In the genomic region with DNA sequence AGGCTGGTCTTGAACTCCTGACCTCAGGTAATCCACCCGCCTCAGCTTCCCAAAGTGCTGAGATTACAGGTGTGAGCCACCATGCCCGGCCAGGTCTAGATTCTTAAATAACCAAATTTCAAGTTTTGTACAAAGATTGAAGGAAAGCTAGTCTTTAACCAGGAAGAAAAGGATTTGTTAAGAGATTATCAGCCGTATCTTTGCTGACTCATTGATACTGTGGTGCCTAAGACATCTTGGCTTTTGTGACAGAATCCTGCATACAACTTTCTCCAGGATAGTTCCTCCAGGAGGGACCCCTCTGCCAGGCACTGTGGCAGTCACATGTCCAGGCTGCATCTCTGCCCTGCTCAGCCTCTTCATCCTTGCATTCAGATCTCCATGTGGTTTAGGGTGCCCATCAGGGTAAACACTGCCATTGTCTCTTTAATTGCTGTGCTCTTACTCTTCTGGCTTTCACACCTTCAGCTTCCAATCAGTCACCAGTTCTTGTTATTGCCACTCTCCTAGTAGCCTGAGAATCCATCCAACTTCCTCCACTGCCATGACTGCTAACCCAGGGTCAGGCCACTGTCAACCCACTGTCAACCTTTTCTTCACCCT, we compare ENCODE assay signal across 1 cellular context.
TF ChIP-seq lines count a peak whose summit lies in the region.

No MANE protein-coding gene starts in this region.

TF ChIP-seq in K562, 482 proteins besides CTCF, POLR2A, EP300 and RAD21 (continued from another document and continues in another):
- TF ChIP-seq, protein P1, sequence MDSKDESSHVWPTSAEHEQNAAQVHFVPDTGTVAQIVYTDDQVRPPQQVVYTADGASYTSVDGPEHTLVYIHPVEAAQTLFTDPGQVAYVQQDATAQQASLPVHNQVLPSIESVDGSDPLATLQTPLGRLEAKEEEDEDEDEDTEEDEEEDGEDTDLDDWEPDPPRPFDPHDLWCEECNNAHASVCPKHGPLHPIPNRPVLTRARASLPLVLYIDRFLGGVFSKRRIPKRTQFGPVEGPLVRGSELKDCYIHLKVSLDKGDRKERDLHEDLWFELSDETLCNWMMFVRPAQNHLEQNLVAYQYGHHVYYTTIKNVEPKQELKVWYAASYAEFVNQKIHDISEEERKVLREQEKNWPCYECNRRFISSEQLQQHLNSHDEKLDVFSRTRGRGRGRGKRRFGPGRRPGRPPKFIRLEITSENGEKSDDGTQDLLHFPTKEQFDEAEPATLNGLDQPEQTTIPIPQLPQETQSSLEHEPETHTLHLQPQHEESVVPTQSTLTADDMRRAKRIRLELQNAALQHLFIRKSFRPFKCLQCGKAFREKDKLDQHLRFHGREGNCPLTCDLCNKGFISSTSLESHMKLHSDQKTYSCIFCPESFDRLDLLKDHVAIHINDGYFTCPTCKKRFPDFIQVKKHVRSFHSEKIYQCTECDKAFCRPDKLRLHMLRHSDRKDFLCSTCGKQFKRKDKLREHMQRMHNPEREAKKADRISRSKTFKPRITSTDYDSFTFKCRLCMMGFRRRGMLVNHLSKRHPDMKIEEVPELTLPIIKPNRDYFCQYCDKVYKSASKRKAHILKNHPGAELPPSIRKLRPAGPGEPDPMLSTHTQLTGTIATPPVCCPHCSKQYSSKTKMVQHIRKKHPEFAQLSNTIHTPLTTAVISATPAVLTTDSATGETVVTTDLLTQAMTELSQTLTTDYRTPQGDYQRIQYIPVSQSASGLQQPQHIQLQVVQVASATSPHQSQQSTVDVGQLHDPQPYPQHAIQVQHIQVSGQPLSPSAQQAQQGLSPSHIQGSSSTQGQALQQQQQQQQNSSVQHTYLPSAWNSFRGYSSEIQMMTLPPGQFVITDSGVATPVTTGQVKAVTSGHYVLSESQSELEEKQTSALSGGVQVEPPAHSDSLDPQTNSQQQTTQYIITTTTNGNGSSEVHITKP (IDR thresholded peaks at IDR 0.05; ENCODE audit: partially characterized antibody) = no peak
- TF ChIP-seq MAFF (IDR thresholded peaks at IDR 0.05; ENCODE audit: low read length) = peak; percentile 83
- no peak for TF ChIP-seq ELF2 (CRISPR knock-in tag; IDR thresholded peaks at IDR 0.05)
- peak; percentile 44; the same call in 1 of the 2 replicates for TF ChIP-seq BACH1 (tag; IDR thresholded peaks at IDR 0.05)
- TF ChIP-seq FIP1L1 (IDR thresholded peaks at IDR 0.05; ENCODE audit: low read depth, low read length, poor library complexity, severe bottlenecking) = no peak
- no peak for TF ChIP-seq DACH1 (IDR thresholded peaks at IDR 0.05; ENCODE audit: partially characterized antibody)
- TF ChIP-seq PPARD (CRISPR knock-in tag; IDR thresholded peaks at IDR 0.05) = no peak
- TF ChIP-seq SMC3 (conservative IDR thresholded peaks at IDR 0.05; ENCODE audit: insufficient read depth, low read depth, low read length) = no peak
- TF ChIP-seq, protein P2, sequence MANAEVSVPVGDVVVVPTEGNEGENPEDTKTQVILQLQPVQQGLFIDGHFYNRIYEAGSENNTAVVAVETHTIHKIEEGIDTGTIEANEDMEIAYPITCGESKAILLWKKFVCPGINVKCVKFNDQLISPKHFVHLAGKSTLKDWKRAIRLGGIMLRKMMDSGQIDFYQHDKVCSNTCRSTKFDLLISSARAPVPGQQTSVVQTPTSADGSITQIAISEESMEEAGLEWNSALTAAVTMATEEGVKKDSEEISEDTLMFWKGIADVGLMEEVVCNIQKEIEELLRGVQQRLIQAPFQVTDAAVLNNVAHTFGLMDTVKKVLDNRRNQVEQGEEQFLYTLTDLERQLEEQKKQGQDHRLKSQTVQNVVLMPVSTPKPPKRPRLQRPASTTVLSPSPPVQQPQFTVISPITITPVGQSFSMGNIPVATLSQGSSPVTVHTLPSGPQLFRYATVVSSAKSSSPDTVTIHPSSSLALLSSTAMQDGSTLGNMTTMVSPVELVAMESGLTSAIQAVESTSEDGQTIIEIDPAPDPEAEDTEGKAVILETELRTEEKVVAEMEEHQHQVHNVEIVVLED (CRISPR knock-in tag; IDR thresholded peaks at IDR 0.05) = no peak
- TF ChIP-seq, protein P3, sequence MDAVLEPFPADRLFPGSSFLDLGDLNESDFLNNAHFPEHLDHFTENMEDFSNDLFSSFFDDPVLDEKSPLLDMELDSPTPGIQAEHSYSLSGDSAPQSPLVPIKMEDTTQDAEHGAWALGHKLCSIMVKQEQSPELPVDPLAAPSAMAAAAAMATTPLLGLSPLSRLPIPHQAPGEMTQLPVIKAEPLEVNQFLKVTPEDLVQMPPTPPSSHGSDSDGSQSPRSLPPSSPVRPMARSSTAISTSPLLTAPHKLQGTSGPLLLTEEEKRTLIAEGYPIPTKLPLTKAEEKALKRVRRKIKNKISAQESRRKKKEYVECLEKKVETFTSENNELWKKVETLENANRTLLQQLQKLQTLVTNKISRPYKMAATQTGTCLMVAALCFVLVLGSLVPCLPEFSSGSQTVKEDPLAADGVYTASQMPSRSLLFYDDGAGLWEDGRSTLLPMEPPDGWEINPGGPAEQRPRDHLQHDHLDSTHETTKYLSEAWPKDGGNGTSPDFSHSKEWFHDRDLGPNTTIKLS (IDR thresholded peaks at IDR 0.05; ENCODE audit: borderline replicate concordance, low read depth) = no peak
- TF ChIP-seq ELF1 (tag; IDR thresholded peaks at IDR 0.05) = no peak
- TF ChIP-seq CBX2 (IDR thresholded peaks at IDR 0.05; ENCODE audit: insufficient read depth, low read length, poor library complexity, severe bottlenecking) = no peak
- no peak for TF ChIP-seq CSDE1 (IDR thresholded peaks at IDR 0.05)
- no peak for TF ChIP-seq KHSRP (IDR thresholded peaks at IDR 0.05)
- no peak for TF ChIP-seq LEF1 (IDR thresholded peaks at IDR 0.05)
- TF ChIP-seq MAZ (CRISPR knock-in tag; conservative IDR thresholded peaks at IDR 0.05 in 1 of 2, IDR thresholded peaks at IDR 0.05 in 1 of 2) = no peak
- TF ChIP-seq, protein P4, sequence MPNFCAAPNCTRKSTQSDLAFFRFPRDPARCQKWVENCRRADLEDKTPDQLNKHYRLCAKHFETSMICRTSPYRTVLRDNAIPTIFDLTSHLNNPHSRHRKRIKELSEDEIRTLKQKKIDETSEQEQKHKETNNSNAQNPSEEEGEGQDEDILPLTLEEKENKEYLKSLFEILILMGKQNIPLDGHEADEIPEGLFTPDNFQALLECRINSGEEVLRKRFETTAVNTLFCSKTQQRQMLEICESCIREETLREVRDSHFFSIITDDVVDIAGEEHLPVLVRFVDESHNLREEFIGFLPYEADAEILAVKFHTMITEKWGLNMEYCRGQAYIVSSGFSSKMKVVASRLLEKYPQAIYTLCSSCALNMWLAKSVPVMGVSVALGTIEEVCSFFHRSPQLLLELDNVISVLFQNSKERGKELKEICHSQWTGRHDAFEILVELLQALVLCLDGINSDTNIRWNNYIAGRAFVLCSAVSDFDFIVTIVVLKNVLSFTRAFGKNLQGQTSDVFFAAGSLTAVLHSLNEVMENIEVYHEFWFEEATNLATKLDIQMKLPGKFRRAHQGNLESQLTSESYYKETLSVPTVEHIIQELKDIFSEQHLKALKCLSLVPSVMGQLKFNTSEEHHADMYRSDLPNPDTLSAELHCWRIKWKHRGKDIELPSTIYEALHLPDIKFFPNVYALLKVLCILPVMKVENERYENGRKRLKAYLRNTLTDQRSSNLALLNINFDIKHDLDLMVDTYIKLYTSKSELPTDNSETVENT (CRISPR knock-in tag; IDR thresholded peaks at IDR 0.05) = no peak
- TF ChIP-seq, protein P5, sequence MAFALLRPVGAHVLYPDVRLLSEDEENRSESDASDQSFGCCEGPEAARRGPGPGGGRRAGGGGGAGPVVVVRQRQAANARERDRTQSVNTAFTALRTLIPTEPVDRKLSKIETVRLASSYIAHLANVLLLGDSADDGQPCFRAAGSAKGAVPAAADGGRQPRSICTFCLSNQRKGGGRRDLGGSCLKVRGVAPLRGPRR (CRISPR knock-in tag; IDR thresholded peaks at IDR 0.05) = no peak
- TF ChIP-seq, protein P6, sequence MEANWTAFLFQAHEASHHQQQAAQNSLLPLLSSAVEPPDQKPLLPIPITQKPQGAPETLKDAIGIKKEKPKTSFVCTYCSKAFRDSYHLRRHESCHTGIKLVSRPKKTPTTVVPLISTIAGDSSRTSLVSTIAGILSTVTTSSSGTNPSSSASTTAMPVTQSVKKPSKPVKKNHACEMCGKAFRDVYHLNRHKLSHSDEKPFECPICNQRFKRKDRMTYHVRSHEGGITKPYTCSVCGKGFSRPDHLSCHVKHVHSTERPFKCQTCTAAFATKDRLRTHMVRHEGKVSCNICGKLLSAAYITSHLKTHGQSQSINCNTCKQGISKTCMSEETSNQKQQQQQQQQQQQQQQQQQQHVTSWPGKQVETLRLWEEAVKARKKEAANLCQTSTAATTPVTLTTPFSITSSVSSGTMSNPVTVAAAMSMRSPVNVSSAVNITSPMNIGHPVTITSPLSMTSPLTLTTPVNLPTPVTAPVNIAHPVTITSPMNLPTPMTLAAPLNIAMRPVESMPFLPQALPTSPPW (CRISPR knock-in tag; IDR thresholded peaks at IDR 0.05) = no peak
- TF ChIP-seq, protein P7, sequence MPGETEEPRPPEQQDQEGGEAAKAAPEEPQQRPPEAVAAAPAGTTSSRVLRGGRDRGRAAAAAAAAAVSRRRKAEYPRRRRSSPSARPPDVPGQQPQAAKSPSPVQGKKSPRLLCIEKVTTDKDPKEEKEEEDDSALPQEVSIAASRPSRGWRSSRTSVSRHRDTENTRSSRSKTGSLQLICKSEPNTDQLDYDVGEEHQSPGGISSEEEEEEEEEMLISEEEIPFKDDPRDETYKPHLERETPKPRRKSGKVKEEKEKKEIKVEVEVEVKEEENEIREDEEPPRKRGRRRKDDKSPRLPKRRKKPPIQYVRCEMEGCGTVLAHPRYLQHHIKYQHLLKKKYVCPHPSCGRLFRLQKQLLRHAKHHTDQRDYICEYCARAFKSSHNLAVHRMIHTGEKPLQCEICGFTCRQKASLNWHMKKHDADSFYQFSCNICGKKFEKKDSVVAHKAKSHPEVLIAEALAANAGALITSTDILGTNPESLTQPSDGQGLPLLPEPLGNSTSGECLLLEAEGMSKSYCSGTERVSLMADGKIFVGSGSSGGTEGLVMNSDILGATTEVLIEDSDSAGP (CRISPR knock-in tag; IDR thresholded peaks at IDR 0.05) = no peak
- TF ChIP-seq, protein P8, sequence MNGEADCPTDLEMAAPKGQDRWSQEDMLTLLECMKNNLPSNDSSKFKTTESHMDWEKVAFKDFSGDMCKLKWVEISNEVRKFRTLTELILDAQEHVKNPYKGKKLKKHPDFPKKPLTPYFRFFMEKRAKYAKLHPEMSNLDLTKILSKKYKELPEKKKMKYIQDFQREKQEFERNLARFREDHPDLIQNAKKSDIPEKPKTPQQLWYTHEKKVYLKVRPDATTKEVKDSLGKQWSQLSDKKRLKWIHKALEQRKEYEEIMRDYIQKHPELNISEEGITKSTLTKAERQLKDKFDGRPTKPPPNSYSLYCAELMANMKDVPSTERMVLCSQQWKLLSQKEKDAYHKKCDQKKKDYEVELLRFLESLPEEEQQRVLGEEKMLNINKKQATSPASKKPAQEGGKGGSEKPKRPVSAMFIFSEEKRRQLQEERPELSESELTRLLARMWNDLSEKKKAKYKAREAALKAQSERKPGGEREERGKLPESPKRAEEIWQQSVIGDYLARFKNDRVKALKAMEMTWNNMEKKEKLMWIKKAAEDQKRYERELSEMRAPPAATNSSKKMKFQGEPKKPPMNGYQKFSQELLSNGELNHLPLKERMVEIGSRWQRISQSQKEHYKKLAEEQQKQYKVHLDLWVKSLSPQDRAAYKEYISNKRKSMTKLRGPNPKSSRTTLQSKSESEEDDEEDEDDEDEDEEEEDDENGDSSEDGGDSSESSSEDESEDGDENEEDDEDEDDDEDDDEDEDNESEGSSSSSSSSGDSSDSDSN (IDR thresholded peaks at IDR 0.05; ENCODE audit: borderline replicate concordance in 1 of 2, low read depth in 2 of 2, low read length in 2 of 2) = no peak
- TF ChIP-seq CHD2 (IDR thresholded peaks at IDR 0.05; ENCODE audit: low read depth, low read length) = no peak
- no peak for TF ChIP-seq GTF2A2 (tag; IDR thresholded peaks at IDR 0.05)
- peak; percentile 94 for TF ChIP-seq C11orf30 (IDR thresholded peaks at IDR 0.05; ENCODE audit: low read depth)
- TF ChIP-seq, protein P9, sequence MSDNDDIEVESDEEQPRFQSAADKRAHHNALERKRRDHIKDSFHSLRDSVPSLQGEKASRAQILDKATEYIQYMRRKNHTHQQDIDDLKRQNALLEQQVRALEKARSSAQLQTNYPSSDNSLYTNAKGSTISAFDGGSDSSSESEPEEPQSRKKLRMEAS (CRISPR knock-in tag; IDR thresholded peaks at IDR 0.05) = no peak
- TF ChIP-seq, protein P10, sequence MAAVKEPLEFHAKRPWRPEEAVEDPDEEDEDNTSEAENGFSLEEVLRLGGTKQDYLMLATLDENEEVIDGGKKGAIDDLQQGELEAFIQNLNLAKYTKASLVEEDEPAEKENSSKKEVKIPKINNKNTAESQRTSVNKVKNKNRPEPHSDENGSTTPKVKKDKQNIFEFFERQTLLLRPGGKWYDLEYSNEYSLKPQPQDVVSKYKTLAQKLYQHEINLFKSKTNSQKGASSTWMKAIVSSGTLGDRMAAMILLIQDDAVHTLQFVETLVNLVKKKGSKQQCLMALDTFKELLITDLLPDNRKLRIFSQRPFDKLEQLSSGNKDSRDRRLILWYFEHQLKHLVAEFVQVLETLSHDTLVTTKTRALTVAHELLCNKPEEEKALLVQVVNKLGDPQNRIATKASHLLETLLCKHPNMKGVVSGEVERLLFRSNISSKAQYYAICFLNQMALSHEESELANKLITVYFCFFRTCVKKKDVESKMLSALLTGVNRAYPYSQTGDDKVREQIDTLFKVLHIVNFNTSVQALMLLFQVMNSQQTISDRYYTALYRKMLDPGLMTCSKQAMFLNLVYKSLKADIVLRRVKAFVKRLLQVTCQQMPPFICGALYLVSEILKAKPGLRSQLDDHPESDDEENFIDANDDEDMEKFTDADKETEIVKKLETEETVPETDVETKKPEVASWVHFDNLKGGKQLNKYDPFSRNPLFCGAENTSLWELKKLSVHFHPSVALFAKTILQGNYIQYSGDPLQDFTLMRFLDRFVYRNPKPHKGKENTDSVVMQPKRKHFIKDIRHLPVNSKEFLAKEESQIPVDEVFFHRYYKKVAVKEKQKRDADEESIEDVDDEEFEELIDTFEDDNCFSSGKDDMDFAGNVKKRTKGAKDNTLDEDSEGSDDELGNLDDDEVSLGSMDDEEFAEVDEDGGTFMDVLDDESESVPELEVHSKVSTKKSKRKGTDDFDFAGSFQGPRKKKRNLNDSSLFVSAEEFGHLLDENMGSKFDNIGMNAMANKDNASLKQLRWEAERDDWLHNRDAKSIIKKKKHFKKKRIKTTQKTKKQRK (IDR thresholded peaks at IDR 0.05; ENCODE audit: borderline replicate concordance, low read depth, low read length) = no peak
- peak; percentile 93 for TF ChIP-seq NFE2 (IDR thresholded peaks at IDR 0.05; ENCODE audit: low read depth)
- TF ChIP-seq, protein P11, sequence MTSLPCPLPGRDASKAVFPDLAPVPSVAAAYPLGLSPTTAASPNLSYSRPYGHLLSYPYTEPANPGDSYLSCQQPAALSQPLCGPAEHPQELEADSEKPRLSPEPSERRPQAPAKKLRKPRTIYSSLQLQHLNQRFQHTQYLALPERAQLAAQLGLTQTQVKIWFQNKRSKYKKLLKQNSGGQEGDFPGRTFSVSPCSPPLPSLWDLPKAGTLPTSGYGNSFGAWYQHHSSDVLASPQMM (CRISPR knock-in tag; IDR thresholded peaks at IDR 0.05) = no peak
- TF ChIP-seq PRMT5 (CRISPR knock-in tag; IDR thresholded peaks at IDR 0.05) = no peak
- TF ChIP-seq RFX1 (IDR thresholded peaks at IDR 0.05) = no peak
- TF ChIP-seq PTTG1 (tag; IDR thresholded peaks at IDR 0.05; ENCODE audit: low read depth) = no peak
- no peak for TF ChIP-seq FOXM1 (IDR thresholded peaks at IDR 0.05; ENCODE audit: low read depth)
- no peak for TF ChIP-seq FOXM1 (CRISPR knock-in tag; IDR thresholded peaks at IDR 0.05; ENCODE audit: low read depth)
- no peak for TF ChIP-seq HDAC8 (tag; IDR thresholded peaks at IDR 0.05)
